In genomic region chr15:99589801-99590200, GRCh38 we compare ENCODE assay signal across 2 cellular contexts.
TF ChIP-seq lines count a peak whose summit lies in the region.

No MANE protein-coding gene starts in this region.

TF ChIP-seq in A549, 52 proteins besides CTCF, POLR2A, EP300 and RAD21 (continued from another document):
- TF ChIP-seq ESRRA (IDR thresholded peaks at IDR 0.05; ENCODE audit: borderline replicate concordance, low read length) (no peak), RNF2 (IDR thresholded peaks at IDR 0.05; ENCODE audit: borderline replicate concordance, low read depth) (no peak), POLR2AphosphoS2 (conservative IDR thresholded peaks at IDR 0.05; ENCODE audit: low read length) (no peak), ZSCAN20 (CRISPR knock-in tag; IDR thresholded peaks at IDR 0.05) (no peak)
- TF ChIP-seq, protein P1, sequence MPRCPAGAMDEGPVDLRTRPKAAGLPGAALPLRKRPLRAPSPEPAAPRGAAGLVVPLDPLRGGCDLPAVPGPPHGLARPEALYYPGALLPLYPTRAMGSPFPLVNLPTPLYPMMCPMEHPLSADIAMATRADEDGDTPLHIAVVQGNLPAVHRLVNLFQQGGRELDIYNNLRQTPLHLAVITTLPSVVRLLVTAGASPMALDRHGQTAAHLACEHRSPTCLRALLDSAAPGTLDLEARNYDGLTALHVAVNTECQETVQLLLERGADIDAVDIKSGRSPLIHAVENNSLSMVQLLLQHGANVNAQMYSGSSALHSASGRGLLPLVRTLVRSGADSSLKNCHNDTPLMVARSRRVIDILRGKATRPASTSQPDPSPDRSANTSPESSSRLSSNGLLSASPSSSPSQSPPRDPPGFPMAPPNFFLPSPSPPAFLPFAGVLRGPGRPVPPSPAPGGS (IDR thresholded peaks at IDR 0.05), result no peak

TF ChIP-seq in WTC11, 78 proteins besides CTCF, POLR2A, EP300 and RAD21 (continued from another document):
- TF ChIP-seq, protein P2, sequence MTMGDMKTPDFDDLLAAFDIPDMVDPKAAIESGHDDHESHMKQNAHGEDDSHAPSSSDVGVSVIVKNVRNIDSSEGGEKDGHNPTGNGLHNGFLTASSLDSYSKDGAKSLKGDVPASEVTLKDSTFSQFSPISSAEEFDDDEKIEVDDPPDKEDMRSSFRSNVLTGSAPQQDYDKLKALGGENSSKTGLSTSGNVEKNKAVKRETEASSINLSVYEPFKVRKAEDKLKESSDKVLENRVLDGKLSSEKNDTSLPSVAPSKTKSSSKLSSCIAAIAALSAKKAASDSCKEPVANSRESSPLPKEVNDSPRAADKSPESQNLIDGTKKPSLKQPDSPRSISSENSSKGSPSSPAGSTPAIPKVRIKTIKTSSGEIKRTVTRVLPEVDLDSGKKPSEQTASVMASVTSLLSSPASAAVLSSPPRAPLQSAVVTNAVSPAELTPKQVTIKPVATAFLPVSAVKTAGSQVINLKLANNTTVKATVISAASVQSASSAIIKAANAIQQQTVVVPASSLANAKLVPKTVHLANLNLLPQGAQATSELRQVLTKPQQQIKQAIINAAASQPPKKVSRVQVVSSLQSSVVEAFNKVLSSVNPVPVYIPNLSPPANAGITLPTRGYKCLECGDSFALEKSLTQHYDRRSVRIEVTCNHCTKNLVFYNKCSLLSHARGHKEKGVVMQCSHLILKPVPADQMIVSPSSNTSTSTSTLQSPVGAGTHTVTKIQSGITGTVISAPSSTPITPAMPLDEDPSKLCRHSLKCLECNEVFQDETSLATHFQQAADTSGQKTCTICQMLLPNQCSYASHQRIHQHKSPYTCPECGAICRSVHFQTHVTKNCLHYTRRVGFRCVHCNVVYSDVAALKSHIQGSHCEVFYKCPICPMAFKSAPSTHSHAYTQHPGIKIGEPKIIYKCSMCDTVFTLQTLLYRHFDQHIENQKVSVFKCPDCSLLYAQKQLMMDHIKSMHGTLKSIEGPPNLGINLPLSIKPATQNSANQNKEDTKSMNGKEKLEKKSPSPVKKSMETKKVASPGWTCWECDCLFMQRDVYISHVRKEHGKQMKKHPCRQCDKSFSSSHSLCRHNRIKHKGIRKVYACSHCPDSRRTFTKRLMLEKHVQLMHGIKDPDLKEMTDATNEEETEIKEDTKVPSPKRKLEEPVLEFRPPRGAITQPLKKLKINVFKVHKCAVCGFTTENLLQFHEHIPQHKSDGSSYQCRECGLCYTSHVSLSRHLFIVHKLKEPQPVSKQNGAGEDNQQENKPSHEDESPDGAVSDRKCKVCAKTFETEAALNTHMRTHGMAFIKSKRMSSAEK (CRISPR knock-in tag; IDR thresholded peaks at IDR 0.05; ENCODE audit: borderline replicate concordance), result no peak
- TF ChIP-seq, protein P3, sequence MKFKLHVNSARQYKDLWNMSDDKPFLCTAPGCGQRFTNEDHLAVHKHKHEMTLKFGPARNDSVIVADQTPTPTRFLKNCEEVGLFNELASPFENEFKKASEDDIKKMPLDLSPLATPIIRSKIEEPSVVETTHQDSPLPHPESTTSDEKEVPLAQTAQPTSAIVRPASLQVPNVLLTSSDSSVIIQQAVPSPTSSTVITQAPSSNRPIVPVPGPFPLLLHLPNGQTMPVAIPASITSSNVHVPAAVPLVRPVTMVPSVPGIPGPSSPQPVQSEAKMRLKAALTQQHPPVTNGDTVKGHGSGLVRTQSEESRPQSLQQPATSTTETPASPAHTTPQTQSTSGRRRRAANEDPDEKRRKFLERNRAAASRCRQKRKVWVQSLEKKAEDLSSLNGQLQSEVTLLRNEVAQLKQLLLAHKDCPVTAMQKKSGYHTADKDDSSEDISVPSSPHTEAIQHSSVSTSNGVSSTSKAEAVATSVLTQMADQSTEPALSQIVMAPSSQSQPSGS (CRISPR knock-in tag; IDR thresholded peaks at IDR 0.05; ENCODE audit: borderline replicate concordance, low read depth), result no peak
- no peak for TF ChIP-seq HMGA2 (CRISPR knock-in tag; IDR thresholded peaks at IDR 0.05)
- TF ChIP-seq SMAD4 (CRISPR knock-in tag; IDR thresholded peaks at IDR 0.05), result no peak
- TF ChIP-seq ZNF425 (CRISPR knock-in tag; conservative IDR thresholded peaks at IDR 0.05), result no peak
- no peak for TF ChIP-seq ZSCAN18 (CRISPR knock-in tag; IDR thresholded peaks at IDR 0.05)
